In genomic region chr21:20647603-20648002, GRCh38 we compare ENCODE assay signal across 32 cellular contexts.
DNase-seq lines count a peak whose midpoint lies in the region; ATAC-seq and TF ChIP-seq lines count a peak whose summit lies in the region.
"Had no signal": no experiment of that assay in that cellular context is flagged by ENCODE, and none has a peak within 500 bp of the region (broad histone marks: within the 10 kb centered on the region; RNA-seq: fewer than 3 reads in every experiment).

No MANE protein-coding gene starts in this region.

- CTCF ChIA-PET in MCF 10A (lab: Yijun Ruan, JAX) (interaction anchor here (0.8 kb wide), 1 partner anchor 204 kb away, joined by 3 read pairs; no protein-coding TSS in a partner anchor), mammary epithelial cell (lab: Charles Lee; ENCODE audit: low non-redundant PET) (no interaction called here)

- no peak overlapping the region for H2AFZ ChIP-seq in mammary epithelial cell (ENCODE audit: low read depth, low read length)
- H2AFZ ChIP-seq in fibroblast of lung (ENCODE audit: low read length), result no peak overlapping the region

- H3K27ac ChIP-seq in mammary epithelial cell (ENCODE audit: insufficient read depth, low read depth, low read length), result no peak overlapping the region
- H3K27ac ChIP-seq in fibroblast of lung (ENCODE audit: insufficient read depth, low read length), result no peak overlapping the region
- no peak overlapping the region for H3K27ac ChIP-seq in sigmoid colon
- no peak overlapping the region for H3K27ac ChIP-seq in left lung
- H3K27ac ChIP-seq: 22Rv1, C4-2B, cardiac muscle cell, coronary artery, foreskin keratinocyte had no signal

- H3K9me3 ChIP-seq in mammary epithelial cell (replicated peaks; ENCODE audit: insufficient read depth, low read length), result peaks cover 28% of the 10 kb centered on the region
- H3K9me3 ChIP-seq in fibroblast of lung (ENCODE audit: control insufficient read depth, insufficient read depth, low read depth, low read length), result no peaks in the 10 kb centered on the region
- H3K9me3 ChIP-seq in sigmoid colon, result no peaks in the 10 kb centered on the region
- peaks cover 0 to 20% of the 10 kb centered on the region in 2 donors for H3K9me3 ChIP-seq in left lung
- H3K9me3 ChIP-seq: Caco-2, SK-N-SH had no signal

- H3K4me1 Mint-ChIP-seq in MCF 10A (ENCODE audit: insufficient read depth, unreplicated experiment), result peaks cover 6% of the 10 kb centered on the region
- H3K4me1 Mint-ChIP-seq: activated CD4-positive, alpha-beta memory T cell treated with anti-CD3 and anti-CD28 coated beads, Interleukin-2, amount 10 ng/mL, durations not matched to agents 7 days and 5 days; mesothelial cell of epicardium; stimulated activated memory B cell treated with anti-CD40 and anti-IgM and Interleukin-4, amounts not matched to agents 10 μg/mL and 1 μg/mL and 100 μg/mL, for 72 hours had no signal

- H3K4me2 ChIP-seq in mammary epithelial cell (ENCODE audit: insufficient read depth, low read depth, low read length) (no peak overlapping the region), fibroblast of lung (ENCODE audit: extremely low read depth, insufficient read depth, low read length) (no peak overlapping the region)
- H3K4me2 ChIP-seq: SK-N-SH had no signal

- no peaks in the 10 kb centered on the region for H3K79me2 ChIP-seq in mammary epithelial cell (ENCODE audit: insufficient read depth, low read length)
- H3K79me2 ChIP-seq in fibroblast of lung (ENCODE audit: control insufficient read depth, insufficient read depth, low read length), result no peaks in the 10 kb centered on the region

- 0% methylated on average over 1 of the region's 1 CpG for WGBS in mammary epithelial cell (ENCODE audit: low coverage, missing lambda C conversion rate)
- 45 to 55% methylated on average over 1 of the region's 1 CpG for WGBS in sigmoid colon, 2 donors

- in situ Hi-C loops in mammary epithelial cell (cut with MboI; ENCODE audit: low sequenced_read_pairs in 2 of 2), result no loop called here

- DNase-seq in MCF 10A (ENCODE audit: unreplicated experiment), result peak; percentile 34
- DNase-seq in mammary epithelial cell, result no peak
- peak; percentile 70 for DNase-seq in amniotic epithelial cell (ENCODE audit: low read depth)
- DNase-seq in fibroblast of lung (ENCODE audit: low read depth in 2 of 2), result peak; percentile 3 to 4
- no peak for DNase-seq in sigmoid colon
- DNase-seq in left lung, result no peak
- no peak for DNase-seq in activated CD8-positive, alpha-beta memory T cell treated with anti-CD3 and anti-CD28 coated beads for 24 hours
- DNase-seq in SIG-M5 (lab: John Stamatoyannopoulos, UW), result no peak
- DNase-seq: activated CD4-positive, alpha-beta memory T cell treated with anti-CD3 and anti-CD28 coated beads, Interleukin-2, amount 10 ng/mL, durations not matched to agents 7 days and 5 days; activated CD8-positive, alpha-beta memory T cell treated with anti-CD3 and anti-CD28 coated beads, Interleukin-2, amount 50 U/mL, for 48 hours; activated naive CD4-positive, alpha-beta T cell treated with anti-CD3 and anti-CD28 coated beads, Interleukin-2, amount 50 U/mL, for 16 hours; amniotic stem cell; Caco-2; effector CD8-positive, alpha-beta T cell; GF-D8; head of caudate nucleus; kidney; NCI-H1092 treated with DMSO at 0.1 percent for 48 hours; NCI-H187 treated with DMSO at 0.1 percent for 48 hours; NCI-H2171; NCI-H510A treated with DMSO at 0.1 percent for 48 hours; nucleus accumbens; SK-N-SH had no signal

- intact Hi-C loops in MCF 10A (cut with micrococcal nuclease) (no loop called here), mammary epithelial cell (cut with micrococcal nuclease) (no loop called here), sigmoid colon (cut with DNase I) (no loop called here), left lung (cut with DNase I) (no loop called here)

- no peak overlapping the region for H3K9ac ChIP-seq in mammary epithelial cell (ENCODE audit: insufficient read depth, low read length)
- H3K9ac ChIP-seq in fibroblast of lung (ENCODE audit: insufficient read depth, low read length), result no peak overlapping the region
- H3K9ac ChIP-seq: SK-N-SH had no signal

- TF ChIP-seq CTCF in MCF 10A (IDR thresholded peaks at IDR 0.05; ENCODE audit: unreplicated experiment), result no peak
- TF ChIP-seq CTCF in mammary epithelial cell (conservative IDR thresholded peaks at IDR 0.05 in 1 of 2, IDR thresholded peaks at IDR 0.05 in 1 of 2; ENCODE audit: extremely low read depth in 1 of 2, insufficient read depth in 1 of 2, low read depth in 1 of 2, low read length in 2 of 2), result no peak
- TF ChIP-seq CTCF in fibroblast of lung (conservative IDR thresholded peaks at IDR 0.05 in 1 of 2, IDR thresholded peaks at IDR 0.05 in 1 of 2; ENCODE audit: low read depth in 1 of 2, low read length in 2 of 2), result no peak
- no peak for TF ChIP-seq CTCF in sigmoid colon (IDR thresholded peaks at IDR 0.05)
- TF ChIP-seq CTCF in left lung (IDR thresholded peaks at IDR 0.05), result no peak

- no peak overlapping the region for H3K4me3 Mint-ChIP-seq in MCF 10A (ENCODE audit: unreplicated experiment)
- H3K4me3 Mint-ChIP-seq: activated CD4-positive, alpha-beta memory T cell treated with anti-CD3 and anti-CD28 coated beads, Interleukin-2, amount 10 ng/mL, durations not matched to agents 7 days and 5 days; mesothelial cell of epicardium; stimulated activated memory B cell treated with anti-CD40 and anti-IgM and Interleukin-4, amounts not matched to agents 10 μg/mL and 1 μg/mL and 100 μg/mL, for 72 hours; type B pancreatic cell had no signal

- H3K4me1 ChIP-seq in mammary epithelial cell (ENCODE audit: insufficient read depth, low read length) (no peaks in the 10 kb centered on the region), fibroblast of lung (ENCODE audit: control insufficient read depth, extremely low read depth, insufficient read depth, low read length) (no peaks in the 10 kb centered on the region), sigmoid colon (no peaks in the 10 kb centered on the region), left lung (no peaks in the 10 kb centered on the region)
- H3K4me1 ChIP-seq: Caco-2, foreskin keratinocyte had no signal

- H3K4me3 ChIP-seq in mammary epithelial cell (replicated peaks in 1 of 3; ENCODE audit: insufficient read depth in 1 of 3, low read depth in 2 of 3, low read length in 3 of 3) (no peak overlapping the region), fibroblast of lung (replicated peaks in 1 of 4; ENCODE audit: control extremely low read depth in 1 of 4, insufficient read depth in 1 of 4, low read depth in 3 of 4, low read length in 4 of 4) (no peak overlapping the region), sigmoid colon (no peak overlapping the region), left lung (no peak overlapping the region)
- H3K4me3 ChIP-seq: cardiac muscle cell, coronary artery, K562 had no signal

- no peaks in the 10 kb centered on the region for H3K36me3 ChIP-seq in mammary epithelial cell (ENCODE audit: insufficient read depth, low read length)
- H3K36me3 ChIP-seq in fibroblast of lung (ENCODE audit: control insufficient read depth, insufficient read depth, low read length), result no peaks in the 10 kb centered on the region
- H3K36me3 ChIP-seq in sigmoid colon, result no peaks in the 10 kb centered on the region
- H3K36me3 ChIP-seq in left lung, result no peaks in the 10 kb centered on the region
- H3K36me3 ChIP-seq: cardiac muscle cell had no signal

- POLR2A ChIA-PET in MCF 10A (lab: Yijun Ruan, JAX), result interaction anchor here (0.7 kb wide), 2 partner anchors 82 to 196 kb away, joined by 3 read pairs; no protein-coding TSS in a partner anchor

- no peaks in the 10 kb centered on the region for H3K36me3 Mint-ChIP-seq in MCF 10A (ENCODE audit: insufficient read depth, unreplicated experiment)
- H3K36me3 Mint-ChIP-seq: mesothelial cell of epicardium; stimulated activated memory B cell treated with anti-CD40 and anti-IgM and Interleukin-4, amounts not matched to agents 10 μg/mL and 1 μg/mL and 100 μg/mL, for 72 hours; type B pancreatic cell had no signal

- TF ChIP-seq POLR2A in sigmoid colon (IDR thresholded peaks at IDR 0.05), result no peak

- H3K27ac Mint-ChIP-seq in MCF 10A (ENCODE audit: low read depth, unreplicated experiment), result no peak overlapping the region
- H3K27ac Mint-ChIP-seq: activated CD4-positive, alpha-beta memory T cell treated with anti-CD3 and anti-CD28 coated beads, Interleukin-2, amount 10 ng/mL, durations not matched to agents 7 days and 5 days; mesothelial cell of epicardium; stimulated activated memory B cell treated with anti-CD40 and anti-IgM and Interleukin-4, amounts not matched to agents 10 μg/mL and 1 μg/mL and 100 μg/mL, for 72 hours; type B pancreatic cell had no signal

- no TSS peak for BruUV-seq in MCF 10A (replicated peaks; lab: Mats Ljungman, UMichigan)
- no TSS peak for BruUV-seq in mammary epithelial cell (replicated peaks; lab: Mats Ljungman, UMichigan)

- TF ChIP-seq EP300 in sigmoid colon (IDR thresholded peaks at IDR 0.05), result no peak

- H3K27me3 ChIP-seq in mammary epithelial cell (ENCODE audit: insufficient read depth, low read length) (no peaks in the 10 kb centered on the region), fibroblast of lung (ENCODE audit: control insufficient read depth, insufficient read depth, low read length) (no peaks in the 10 kb centered on the region), sigmoid colon (no peaks in the 10 kb centered on the region), left lung (no peaks in the 10 kb centered on the region)
- H3K27me3 ChIP-seq: cardiac muscle cell, foreskin keratinocyte had no signal

- H4K20me1 ChIP-seq in mammary epithelial cell (ENCODE audit: insufficient read depth, low read length), result no peaks in the 10 kb centered on the region
- no peaks in the 10 kb centered on the region for H4K20me1 ChIP-seq in fibroblast of lung (ENCODE audit: control insufficient read depth, extremely low read depth, insufficient read depth, low read length)

- H3K9me3 Mint-ChIP-seq in MCF 10A (ENCODE audit: unreplicated experiment), result no peaks in the 10 kb centered on the region
- H3K9me3 Mint-ChIP-seq: stimulated activated memory B cell treated with anti-CD40 and anti-IgM and Interleukin-4, amounts not matched to agents 10 μg/mL and 1 μg/mL and 100 μg/mL, for 72 hours had no signal

- H3K27me3 Mint-ChIP-seq in MCF 10A (ENCODE audit: insufficient read depth, unreplicated experiment), result no peaks in the 10 kb centered on the region
- H3K27me3 Mint-ChIP-seq: activated CD4-positive, alpha-beta memory T cell treated with anti-CD3 and anti-CD28 coated beads, Interleukin-2, amount 10 ng/mL, durations not matched to agents 7 days and 5 days; stimulated activated memory B cell treated with anti-CD40 and anti-IgM and Interleukin-4, amounts not matched to agents 10 μg/mL and 1 μg/mL and 100 μg/mL, for 72 hours; type B pancreatic cell had no signal

- no peak for ATAC-seq in left lung
- ATAC-seq: foreskin keratinocyte; K562; stimulated activated memory B cell treated with anti-CD40 and anti-IgM and Interleukin-4, amounts not matched to agents 10 μg/mL and 1 μg/mL and 100 μg/mL, for 72 hours had no signal

- dilution Hi-C loops in mammary epithelial cell (cut with HindIII; ENCODE audit: low sequenced_read_pairs), result no loop called here

Comparison
In these comparisons a context has a peak if more than half of its experiments do, and no peak if none do; other contexts are left out.
1. DNase-seq: peak in MCF 10A (single experiment), amniotic epithelial cell (single experiment) and fibroblast of lung (2 of 2); none in mammary epithelial cell (single experiment), sigmoid colon (single experiment), left lung (0 of 2), activated CD8-positive, alpha-beta memory T cell treated with anti-CD3 and anti-CD28 coated beads for 24 hours (single experiment) and SIG-M5 (single experiment).